Comparison of ENCODE assay signal across 11 cellular contexts in the genomic region with DNA sequence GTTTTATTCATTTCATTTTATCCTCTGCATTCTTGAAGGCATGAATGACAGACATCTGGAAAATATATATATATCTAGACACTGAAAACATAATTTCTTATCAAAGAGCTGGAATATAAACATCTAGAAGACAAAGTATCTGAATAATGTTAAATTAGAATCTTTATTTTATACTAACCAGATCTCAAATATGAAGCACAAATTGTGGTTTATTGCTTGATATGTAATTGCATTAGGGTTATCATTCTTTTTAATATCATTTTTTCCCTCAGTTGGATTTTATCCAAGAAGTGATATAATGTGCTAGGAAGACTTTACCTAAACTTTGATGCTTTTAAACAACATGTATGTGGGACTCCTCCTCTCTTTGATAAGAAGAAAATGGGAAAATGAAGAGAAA.
"Had no signal": no experiment of that assay in that cellular context is flagged by ENCODE, and none has a peak within 500 bp of the region (broad histone marks: within the 10 kb centered on the region; RNA-seq: fewer than 3 reads in every experiment).

No MANE protein-coding gene starts in this region.

- ATAC-seq: GM23338, HCT116 had no signal

- H3K4me2 ChIP-seq: GM23338 had no signal

- H3K4me3 ChIP-seq: GM23248, GM23338, HAP-1 had no signal

- H3K9me3 ChIP-seq: HAP-1 had no signal

- H2AFZ ChIP-seq: GM23248, GM23338 had no signal

- FAIRE-seq: H1, H54 had no signal

- H3K9ac ChIP-seq: GM23248 had no signal

- DNase-seq: GM23248, GOT3, H7, H9, HCEC 1CT, HFFc6 had no signal

- H3K27ac ChIP-seq: GM23248 had no signal

- H3K36me3 ChIP-seq: HAP-1 had no signal
